16 cellular contexts compared by ENCODE assay signal in genomic region chr2:47313728-47314127, GRCh38. TPM values are rescaled to one million over a fixed set of nuclear protein-coding genes. Genes with fewer than 3 reads are reported as not detected.
DNase-seq lines count a peak whose midpoint lies in the region; ATAC-seq and TF ChIP-seq lines count a peak whose summit lies in the region.
"Had no signal": no experiment of that assay in that cellular context is flagged by ENCODE, and none has a peak within 500 bp of the region (broad histone marks: within the 10 kb centered on the region; RNA-seq: fewer than 3 reads in every experiment).

No MANE protein-coding gene starts in this region.

- TF ChIP-seq CTCF in GM06990 (IDR thresholded peaks at IDR 0.05; ENCODE audit: insufficient read depth, low read length, poor library complexity, severe bottlenecking) (peak; percentile 47), KMS-11 (conservative IDR thresholded peaks at IDR 0.05; ENCODE audit: low read depth, low read length) (peak; percentile 47), brain microvascular endothelial cell (IDR thresholded peaks at IDR 0.05; ENCODE audit: low read depth, low read length, missing control alignments) (peak; percentile 46), neural progenitor cell (IDR thresholded peaks at IDR 0.05) (peak; percentile 15), suprapubic skin (IDR thresholded peaks at IDR 0.05) (no peak)

- H3K27me3 ChIP-seq in GM06990 (replicated peaks; ENCODE audit: control insufficient read depth, insufficient read depth, low read length) (no peaks in the 10 kb centered on the region), KMS-11 (ENCODE audit: insufficient read depth, low read depth) (no peaks in the 10 kb centered on the region), brain microvascular endothelial cell (replicated peaks) (no peaks in the 10 kb centered on the region), neural progenitor cell (no peaks in the 10 kb centered on the region), right cardiac atrium (ENCODE audit: control insufficient read depth, insufficient read depth) (no peaks in the 10 kb centered on the region), suprapubic skin (no peaks in the 10 kb centered on the region)
- H3K27me3 ChIP-seq: BLaER1 treated with 17β-estradiol and CSF1 and Interleukin-3, amounts not matched to agents 10 nM and 100 nM; uterus had no signal

- intact Hi-C loops in right cardiac atrium (cut with DNase I): loop anchor here in 1 of 4 donors (5.0 kb wide), 1 partner anchor 41 kb away; no protein-coding TSS in a partner anchor

- peaks cover 24% of the 10 kb centered on the region for H3F3A ChIP-seq in neural progenitor cell (ENCODE audit: low read depth)

- H3K4me1 ChIP-seq in KMS-11 (ENCODE audit: low read depth, poor library complexity, severe bottlenecking) (peaks cover 84% of the 10 kb centered on the region), neural progenitor cell (peaks cover 24% of the 10 kb centered on the region), right cardiac atrium (ENCODE audit: control insufficient read depth, insufficient read depth, low read length) (peaks cover 16% of the 10 kb centered on the region), suprapubic skin (peaks cover 40% of the 10 kb centered on the region)
- H3K4me1 ChIP-seq: uterus had no signal

- no peaks in the 10 kb centered on the region for H3K36me3 ChIP-seq in GM06990 (ENCODE audit: control insufficient read depth, insufficient read depth, low read length)
- no peaks in the 10 kb centered on the region for H3K36me3 ChIP-seq in KMS-11 (ENCODE audit: insufficient read depth)
- no peaks in the 10 kb centered on the region for H3K36me3 ChIP-seq in brain microvascular endothelial cell (replicated peaks)
- no peaks in the 10 kb centered on the region for H3K36me3 ChIP-seq in neural progenitor cell
- no peaks in the 10 kb centered on the region for H3K36me3 ChIP-seq in suprapubic skin
- H3K36me3 ChIP-seq: BLaER1 treated with 17β-estradiol and CSF1 and Interleukin-3, amounts not matched to agents 10 nM and 100 nM; uterus had no signal

- peaks cover 4% of the 10 kb centered on the region for H3K36me3 Mint-ChIP-seq in neural progenitor cell
- H3K36me3 Mint-ChIP-seq: stimulated activated naive B cell treated with anti-CD40 and anti-IgM and Interleukin-4, amounts not matched to agents 10 μg/mL and 1 μg/mL and 100 μg/mL, for 72 hours had no signal

- no peak for TF ChIP-seq EP300 in suprapubic skin (IDR thresholded peaks at IDR 0.05)

- no peak for TF ChIP-seq POLR2A in suprapubic skin (IDR thresholded peaks at IDR 0.05)

- H3K4me2 ChIP-seq in KMS-11 (peak overlapping the region; percentile 69; the same call in 1 of the 2 replicates), neural progenitor cell (no peak overlapping the region)

- H3K9me3 ChIP-seq in neural progenitor cell (ENCODE audit: low read depth): no peaks in the 10 kb centered on the region
- no peaks in the 10 kb centered on the region for H3K9me3 ChIP-seq in right cardiac atrium (ENCODE audit: control insufficient read depth, low read length)
- H3K9me3 ChIP-seq in suprapubic skin: no peaks in the 10 kb centered on the region
- H3K9me3 ChIP-seq: uterus had no signal

- no peak overlapping the region for H3K27ac Mint-ChIP-seq in neural progenitor cell
- H3K27ac Mint-ChIP-seq: activated T-cell treated with anti-CD3 and anti-CD28 coated beads, Interleukin-2, amount 50 U/mL, for 24 hours had no signal

- no peaks in the 10 kb centered on the region for H3K9me3 Mint-ChIP-seq in neural progenitor cell
- H3K9me3 Mint-ChIP-seq: activated T-cell treated with anti-CD3 and anti-CD28 coated beads, Interleukin-2, amount 50 U/mL, for 24 hours; stimulated activated naive B cell treated with anti-CD40 and anti-IgM and Interleukin-4, amounts not matched to agents 10 μg/mL and 1 μg/mL and 100 μg/mL, for 72 hours had no signal

- H3K27me3 Mint-ChIP-seq in neural progenitor cell (ENCODE audit: insufficient read depth, low read depth): peaks cover 2% of the 10 kb centered on the region
- H3K27me3 Mint-ChIP-seq: activated T-cell treated with anti-CD3 and anti-CD28 coated beads, Interleukin-2, amount 50 U/mL, for 24 hours; stimulated activated naive B cell treated with anti-CD40 and anti-IgM and Interleukin-4, amounts not matched to agents 10 μg/mL and 1 μg/mL and 100 μg/mL, for 72 hours had no signal

- no peaks in the 10 kb centered on the region for H4K20me1 ChIP-seq in KMS-11 (ENCODE audit: insufficient read depth)
- no peaks in the 10 kb centered on the region for H4K20me1 ChIP-seq in neural progenitor cell (ENCODE audit: low read depth)
- H4K20me1 ChIP-seq: BLaER1 treated with 17β-estradiol and CSF1 and Interleukin-3, amounts not matched to agents 10 nM and 100 nM had no signal

- peaks cover 30% of the 10 kb centered on the region for H3K4me1 Mint-ChIP-seq in neural progenitor cell

- in situ Hi-C loops in brain microvascular endothelial cell (cut with HindIII; ENCODE audit: low pct_ligation_motif_present, low sequenced_read_pairs): no loop called here

- no peak for DNase-seq in GM06990 (ENCODE audit: extremely low read depth, insufficient read length)
- DNase-seq in brain microvascular endothelial cell: no peak
- no peak for DNase-seq in neural progenitor cell (ENCODE audit: low spot score)
- DNase-seq in NCI-H1417 (lab: John Stamatoyannopoulos, UW): no peak
- no peak for DNase-seq in AML-193 (lab: John Stamatoyannopoulos, UW)
- DNase-seq in right cardiac atrium: no peak
- DNase-seq in suprapubic skin (ENCODE audit: low spot score in 2 of 2): no peak
- DNase-seq: activated CD4-positive, alpha-beta T cell treated with anti-CD3 and anti-CD28 coated beads, Interleukin-2, amount 50 U/mL, for 4 hours; activated T-cell treated with anti-CD3 and anti-CD28 coated beads, Interleukin-2, amount 50 U/mL, for 24 hours; midbrain; NCI-H345; stimulated activated naive B cell treated with anti-CD40 and anti-IgM and Interleukin-4, amounts not matched to agents 10 μg/mL and 1 μg/mL and 100 μg/mL, for 72 hours; uterus had no signal

- no peak for ATAC-seq in right cardiac atrium
- ATAC-seq: stimulated activated naive B cell treated with anti-CD40 and anti-IgM and Interleukin-4, amounts not matched to agents 10 μg/mL and 1 μg/mL and 100 μg/mL, for 72 hours had no signal

- H2AFZ ChIP-seq in KMS-11 (ENCODE audit: low read depth): 0 out of 2 replicates have a peak overlapping the region, but pooled peaks have one; percentile 2
- no peak overlapping the region for H2AFZ ChIP-seq in neural progenitor cell (replicated peaks)

- H3K4me3 Mint-ChIP-seq in neural progenitor cell: no peak overlapping the region
- H3K4me3 Mint-ChIP-seq: activated T-cell treated with anti-CD3 and anti-CD28 coated beads, Interleukin-2, amount 50 U/mL, for 24 hours; stimulated activated naive B cell treated with anti-CD40 and anti-IgM and Interleukin-4, amounts not matched to agents 10 μg/mL and 1 μg/mL and 100 μg/mL, for 72 hours had no signal

- H3K79me2 ChIP-seq in KMS-11 (ENCODE audit: insufficient read depth, low read depth) (no peaks in the 10 kb centered on the region), neural progenitor cell (ENCODE audit: low read depth) (no peaks in the 10 kb centered on the region)

- H3K27ac ChIP-seq in KMS-11 (peak overlapping the region; percentile 95; the same call in 1 of the 2 replicates), brain microvascular endothelial cell (no peak overlapping the region), neural progenitor cell (no peak overlapping the region), right cardiac atrium (ENCODE audit: low read length) (no peak overlapping the region), suprapubic skin (no peak overlapping the region)
- H3K27ac ChIP-seq: SK-N-MC, uterus had no signal

- no peak overlapping the region for H3K4me3 ChIP-seq in GM06990 (replicated peaks; ENCODE audit: low read depth, low read length)
- no peak overlapping the region for H3K4me3 ChIP-seq in KMS-11 (IDR thresholded peaks at IDR 0.05; ENCODE audit: insufficient read depth, low read depth, low read length)
- no peak overlapping the region for H3K4me3 ChIP-seq in brain microvascular endothelial cell (ENCODE audit: low read depth, low read length)
- H3K4me3 ChIP-seq in neural progenitor cell: no peak overlapping the region
- no peak overlapping the region for H3K4me3 ChIP-seq in right cardiac atrium (ENCODE audit: low read length)
- H3K4me3 ChIP-seq in suprapubic skin: no peak overlapping the region
- H3K4me3 ChIP-seq: BLaER1 treated with 17β-estradiol and CSF1 and Interleukin-3, amounts not matched to agents 10 nM and 100 nM; SK-N-MC; uterus had no signal

- H3K9ac ChIP-seq in KMS-11 (no peak overlapping the region; the same call in 1 of the 2 replicates), neural progenitor cell (no peak overlapping the region)
- H3K9ac ChIP-seq: BLaER1 treated with 17β-estradiol and CSF1 and Interleukin-3, amounts not matched to agents 10 nM and 100 nM had no signal

- WGBS in right cardiac atrium: 87% methylated on average over 2 of the region's 2 CpGs
- WGBS in suprapubic skin: 80% methylated on average over 2 of the region's 2 CpGs

RNA-seq across cellular contexts. Expression of gene EPCAM, which starts 55.4 kb away (rescaled TPM):
- 3.7 and 11.1 TPM in 2 replicates for total RNA-seq in neural progenitor cell (ENCODE audit: low replicate concordance)
- total RNA-seq in right cardiac atrium: under 1 TPM in 2 of 4 donors, not detected in 2; 0.35 to 0.75 TPM
- 0.36 TPM for polyA plus RNA-seq in right cardiac atrium
- total RNA-seq in suprapubic skin: 10 to 100 TPM in 2 of 4 donors, 1 to 10 TPM in 2; 2.5 to 23.3 (median 12.5) TPM

Comparison
In these comparisons a context has a peak if more than half of its experiments do, and no peak if none do; other contexts are left out.
1. CTCF ChIP-seq: peak in GM06990 (single experiment), KMS-11 (single experiment), brain microvascular endothelial cell (single experiment) and neural progenitor cell (single experiment); none in suprapubic skin (0 of 2).